15 cellular contexts compared by ENCODE assay signal in the genomic region with DNA sequence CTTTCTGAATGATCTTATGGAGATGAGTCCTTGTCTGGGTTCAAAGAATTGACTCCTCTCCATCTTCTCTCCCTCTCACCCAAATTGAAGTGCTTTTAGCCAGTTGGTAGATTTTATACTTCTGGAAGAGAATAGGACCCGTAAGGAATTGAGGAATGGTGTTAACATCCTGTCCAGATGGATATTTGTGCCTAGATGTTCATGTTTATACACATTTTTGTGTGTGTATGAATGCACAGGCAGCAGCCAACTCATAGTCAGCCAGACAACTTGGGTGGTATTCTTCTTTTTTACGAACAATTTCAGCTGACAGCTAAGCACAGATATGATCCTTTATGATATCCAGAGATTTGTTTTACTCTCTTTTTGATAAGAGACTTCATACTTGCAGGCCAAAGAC.
DNase-seq lines count a peak whose midpoint lies in the region; TF ChIP-seq lines count a peak whose summit lies in the region.
"Had no signal": no experiment of that assay in that cellular context is flagged by ENCODE, and none has a peak within 500 bp of the region (broad histone marks: within the 10 kb centered on the region; RNA-seq: fewer than 3 reads in every experiment).

No MANE protein-coding gene starts in this region.

- H3K9ac ChIP-seq in Karpas-422 (ENCODE audit: low read length), result no peak overlapping the region

- H3K9me2 ChIP-seq in hepatocyte (replicated peaks; ENCODE audit: insufficient read depth) (no peaks in the 10 kb centered on the region), Karpas-422 (replicated peaks; ENCODE audit: insufficient read depth, low read length) (no peaks in the 10 kb centered on the region)

- H3K27me3 ChIP-seq in SJSA1 (replicated peaks) (no peaks in the 10 kb centered on the region), neutrophil (no peaks in the 10 kb centered on the region), hepatocyte (no peaks in the 10 kb centered on the region), ascending aorta (no peaks in the 10 kb centered on the region), Karpas-422 (ENCODE audit: low read length) (no peaks in the 10 kb centered on the region)

- H3K9me3 ChIP-seq in SJSA1 (replicated peaks) (no peaks in the 10 kb centered on the region), neutrophil (no peaks in the 10 kb centered on the region), hepatocyte (ENCODE audit: low read depth) (no peaks in the 10 kb centered on the region), ascending aorta (no peaks in the 10 kb centered on the region), Karpas-422 (ENCODE audit: low read length) (no peaks in the 10 kb centered on the region)

- H3K27ac ChIP-seq in SJSA1 (peak overlapping the region; percentile 42), neutrophil (peak overlapping the region; percentile 5), hepatocyte (no peak overlapping the region), ascending aorta (no peak overlapping the region), Karpas-422 (ENCODE audit: low read length) (no peak overlapping the region)
- H3K27ac ChIP-seq: PC-9 had no signal

- no peak overlapping the region for H2AFZ ChIP-seq in hepatocyte
- H2AFZ ChIP-seq in Karpas-422 (ENCODE audit: low read length), result no peak overlapping the region
- H2AFZ ChIP-seq: PC-9 had no signal

- no peak overlapping the region for H3K4me2 ChIP-seq in hepatocyte
- H3K4me2 ChIP-seq in Karpas-422 (ENCODE audit: low read depth, low read length, poor library complexity, severe bottlenecking), result no peak overlapping the region
- H3K4me2 ChIP-seq: PC-9 had no signal

- TF ChIP-seq CTCF in AG10803 (conservative IDR thresholded peaks at IDR 0.05; ENCODE audit: low read length), result no peak
- no peak for TF ChIP-seq CTCF in neutrophil (IDR thresholded peaks at IDR 0.05)
- no peak for TF ChIP-seq CTCF in hepatocyte (IDR thresholded peaks at IDR 0.05; ENCODE audit: poor library complexity)
- no peak for TF ChIP-seq CTCF in ascending aorta (IDR thresholded peaks at IDR 0.05)

- peak; percentile 65 for DNase-seq in AG10803 (ENCODE audit: low read depth)
- DNase-seq in SJSA1 (ENCODE audit: low read depth in 1 of 2, low spot score in 2 of 2), result peak in 1 of 2 experiments; percentile 55
- DNase-seq in fibroblast of gingiva (ENCODE audit: low read depth), result peak; percentile 25
- DNase-seq in hepatocyte (ENCODE audit: low spot score), result no peak
- no peak for DNase-seq in ascending aorta (ENCODE audit: low spot score in 2 of 2)
- DNase-seq in NCI-H1436 treated with DMSO at 0.1 percent for 48 hours (lab: John Stamatoyannopoulos, UW), result no peak
- DNase-seq in Karpas-422, result no peak
- DNase-seq: COR-L47, H9, NCI-H1436, NCI-H2081 treated with DMSO at 0.1 percent for 48 hours, NCI-H226, NCI-H526 treated with DMSO at 0.1 percent for 48 hours, PC-9 had no signal

- 43% methylated on average over 2 of the region's 2 CpGs for WGBS in hepatocyte (ENCODE audit: low lambda C conversion rate, missing lambda C conversion rate)

- no peaks in the 10 kb centered on the region for H4K20me1 ChIP-seq in hepatocyte (ENCODE audit: insufficient read depth, poor library complexity, severe bottlenecking)
- H4K20me1 ChIP-seq in Karpas-422 (ENCODE audit: insufficient read depth, low read depth, low read length), result peaks cover 45% of the 10 kb centered on the region

- no peak overlapping the region for H3K4me3 ChIP-seq in AG10803 (ENCODE audit: low read length)
- H3K4me3 ChIP-seq in SJSA1, result no peak overlapping the region
- H3K4me3 ChIP-seq in neutrophil (ENCODE audit: low read depth in 1 of 2, low read length in 1 of 2), result no peak overlapping the region
- no peak overlapping the region for H3K4me3 ChIP-seq in hepatocyte
- H3K4me3 ChIP-seq in ascending aorta, result no peak overlapping the region
- H3K4me3 ChIP-seq in Karpas-422 (ENCODE audit: low read length), result no peak overlapping the region
- H3K4me3 ChIP-seq: PC-9 had no signal

- intact Hi-C loops in ascending aorta (cut with DNase I), result no loop called here

- peaks cover 39% of the 10 kb centered on the region for H3K4me1 ChIP-seq in SJSA1 (replicated peaks)
- peaks cover 22 to 28% of the 10 kb centered on the region in 2 experiments for H3K4me1 ChIP-seq in neutrophil (ENCODE audit: control insufficient read depth in 1 of 2, insufficient read depth in 1 of 2, low read depth in 1 of 2, low read length in 1 of 2)
- peaks cover 6% of the 10 kb centered on the region for H3K4me1 ChIP-seq in hepatocyte (ENCODE audit: insufficient read depth)
- peaks cover 1 to 12% of the 10 kb centered on the region in 2 donors for H3K4me1 ChIP-seq in ascending aorta
- H3K4me1 ChIP-seq in Karpas-422 (ENCODE audit: low read length), result no peaks in the 10 kb centered on the region

- peaks cover 29% of the 10 kb centered on the region for H3K79me2 ChIP-seq in hepatocyte
- H3K79me2 ChIP-seq in Karpas-422 (ENCODE audit: low read length), result no peaks in the 10 kb centered on the region

- no peaks in the 10 kb centered on the region for H3K36me3 ChIP-seq in SJSA1
- H3K36me3 ChIP-seq in neutrophil, result no peaks in the 10 kb centered on the region
- no peaks in the 10 kb centered on the region for H3K36me3 ChIP-seq in hepatocyte (replicated peaks; ENCODE audit: insufficient read depth, low read depth)
- H3K36me3 ChIP-seq in ascending aorta, result no peaks in the 10 kb centered on the region
- no peaks in the 10 kb centered on the region for H3K36me3 ChIP-seq in Karpas-422 (ENCODE audit: insufficient read depth, low read length)

Comparison
In these comparisons a context has a peak if more than half of its experiments do, and no peak if none do; other contexts are left out.
1. DNase-seq: peak in AG10803 (single experiment) and fibroblast of gingiva (single experiment); none in hepatocyte (single experiment), ascending aorta (0 of 2), NCI-H1436 treated with DMSO at 0.1 percent for 48 hours (single experiment) and Karpas-422 (single experiment).
2. H3K27ac ChIP-seq: peak in SJSA1 (single experiment) and neutrophil (single experiment); none in hepatocyte (single experiment), ascending aorta (0 of 2) and Karpas-422 (single experiment).